Comparison of ENCODE assay signal across 8 cellular contexts in the genomic region with DNA sequence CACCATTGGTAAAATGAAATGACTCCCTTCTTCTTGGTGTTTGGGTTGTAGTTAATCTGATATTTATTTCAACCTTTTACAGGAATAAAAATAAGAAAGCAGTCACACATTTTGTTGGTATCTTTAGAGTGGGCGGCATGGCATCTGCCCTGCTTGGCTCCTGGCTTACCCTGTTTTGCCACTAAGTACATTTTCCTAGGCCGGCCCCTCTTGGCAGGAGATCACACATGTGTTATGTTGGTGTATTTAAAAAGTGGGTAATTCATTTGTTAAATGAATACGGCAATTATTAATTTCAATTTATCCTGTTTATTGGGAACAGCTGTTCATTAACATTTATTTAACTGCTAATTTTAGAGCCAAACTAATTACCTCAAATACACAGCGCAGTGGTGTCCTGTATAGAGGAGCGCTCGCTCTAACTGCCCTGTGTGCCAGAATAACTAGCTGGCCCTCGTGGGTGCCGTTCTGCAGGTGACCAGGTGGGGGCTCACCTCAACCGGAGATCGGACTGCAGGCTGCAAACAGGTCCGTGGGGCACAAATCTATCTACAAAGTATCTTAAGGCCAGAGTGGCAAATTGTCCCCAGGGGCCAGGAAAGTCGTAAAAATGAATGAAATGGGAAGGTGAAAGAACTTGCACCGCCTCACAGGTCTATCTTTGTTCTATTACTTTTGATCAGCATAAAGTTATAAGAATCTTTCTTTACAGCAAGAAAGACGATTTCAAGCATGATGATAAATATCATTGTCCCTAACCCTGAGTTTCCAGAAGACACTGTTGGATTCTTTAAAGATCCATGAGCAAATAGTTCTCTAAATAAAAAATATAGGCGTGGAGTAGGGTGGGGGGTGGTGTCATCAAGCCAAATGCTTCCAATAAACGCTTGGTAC. TPM values are rescaled to one million over a fixed set of nuclear protein-coding genes. Genes with fewer than 3 reads are reported as not detected.
DNase-seq lines count a peak whose midpoint lies in the region; ATAC-seq and TF ChIP-seq lines count a peak whose summit lies in the region.

No MANE protein-coding gene starts in this region.

- intact Hi-C loops in OCI-LY7 (cut with micrococcal nuclease; ENCODE audit: unreplicated experiment) (loop anchor here (1.0 to 10.0 kb wide), 2 partner anchors 424 to 653 kb away; no protein-coding TSS in a partner anchor), testis (cut with DNase I; ENCODE audit: low total_unique reads) (loop anchor here (10.0 kb wide), 1 partner anchor 423 kb away; no protein-coding TSS in a partner anchor)

- H3K4me3 ChIP-seq in OCI-LY7 (ENCODE audit: low read depth, low read length, poor library complexity, severe bottlenecking) (no peak overlapping the region), fibroblast of lung (replicated peaks in 1 of 4; ENCODE audit: control extremely low read depth in 1 of 4, insufficient read depth in 1 of 4, low read depth in 3 of 4, low read length in 4 of 4) (no peak overlapping the region), testis (no peak overlapping the region)

- H3K4me1 Mint-ChIP-seq in activated T-cell treated with anti-CD3 and anti-CD28 coated beads, Interleukin-2, amount 50 U/mL, for 24 hours (ENCODE audit: low read depth): peaks cover 2% of the 10 kb centered on the region

- CTCF ChIA-PET in OCI-LY7 (lab: Charles Lee; ENCODE audit: unreplicated experiment): interaction anchor here (1.2 kb wide), 1 partner anchor 9 kb away, joined by 4 read pairs; no protein-coding TSS in a partner anchor

- peak; percentile 93 for TF ChIP-seq CTCF in OCI-LY7 (conservative IDR thresholded peaks at IDR 0.05; ENCODE audit: low read length)
- peak; percentile 84 to 87 for TF ChIP-seq CTCF in fibroblast of lung (conservative IDR thresholded peaks at IDR 0.05 in 1 of 2, IDR thresholded peaks at IDR 0.05 in 1 of 2; ENCODE audit: low read depth in 1 of 2, low read length in 2 of 2)
- peak; percentile 55 to 73 (median 63) for TF ChIP-seq CTCF in testis (IDR thresholded peaks at IDR 0.05)

- no peak overlapping the region for H3K4me3 Mint-ChIP-seq in activated T-cell treated with anti-CD3 and anti-CD28 coated beads, Interleukin-2, amount 50 U/mL, for 24 hours

- H3K4me1 ChIP-seq in OCI-LY7 (ENCODE audit: insufficient read depth, low read length, poor library complexity, severe bottlenecking): no peaks in the 10 kb centered on the region
- H3K4me1 ChIP-seq in fibroblast of lung (ENCODE audit: control insufficient read depth, extremely low read depth, insufficient read depth, low read length): no peaks in the 10 kb centered on the region
- H3K4me1 ChIP-seq in testis: no peaks in the 10 kb centered on the region

- no peaks in the 10 kb centered on the region for H3K9me2 ChIP-seq in OCI-LY7 (ENCODE audit: insufficient read depth, low read length)

- no peak overlapping the region for H3K27ac Mint-ChIP-seq in activated T-cell treated with anti-CD3 and anti-CD28 coated beads, Interleukin-2, amount 50 U/mL, for 24 hours

- no peak overlapping the region for H2AFZ ChIP-seq in OCI-LY7 (ENCODE audit: low read length)
- H2AFZ ChIP-seq in fibroblast of lung (ENCODE audit: low read length): no peak overlapping the region

- DNase-seq in DMS53 (lab: John Stamatoyannopoulos, UW) (peak; percentile 85), HT-29 (ENCODE audit: low spot score) (peak; percentile 72), OCI-LY7 (ENCODE audit: low spot score) (peak; percentile 55), fibroblast of lung (ENCODE audit: low read depth in 2 of 2) (peak; percentile 57 to 61), occipital lobe (lab: John Stamatoyannopoulos, UW) (peak; percentile 74), testis (peak; percentile 87)
- peak; percentile 79 for DNase-seq in activated T-cell treated with anti-CD3 and anti-CD28 coated beads, Interleukin-2, amount 50 U/mL, for 24 hours

- no TSS peak for BruUV-seq in OCI-LY7 (replicated peaks; lab: Mats Ljungman, UMichigan)

- H3K79me2 ChIP-seq in OCI-LY7 (ENCODE audit: insufficient read depth, low read depth, low read length) (no peaks in the 10 kb centered on the region), fibroblast of lung (ENCODE audit: control insufficient read depth, insufficient read depth, low read length) (no peaks in the 10 kb centered on the region)

- no peak overlapping the region for H3K9ac ChIP-seq in fibroblast of lung (ENCODE audit: insufficient read depth, low read length)

- H4K20me1 ChIP-seq in OCI-LY7 (ENCODE audit: insufficient read depth, low read length) (no peaks in the 10 kb centered on the region), fibroblast of lung (ENCODE audit: control insufficient read depth, extremely low read depth, insufficient read depth, low read length) (no peaks in the 10 kb centered on the region)

- H3K27ac ChIP-seq in OCI-LY7 (ENCODE audit: low read depth, low read length, poor library complexity, severe bottlenecking): no peak overlapping the region
- no peak overlapping the region for H3K27ac ChIP-seq in fibroblast of lung (ENCODE audit: insufficient read depth, low read length)
- H3K27ac ChIP-seq in testis: no peak overlapping the region

- no peaks in the 10 kb centered on the region for H3K9me3 Mint-ChIP-seq in activated T-cell treated with anti-CD3 and anti-CD28 coated beads, Interleukin-2, amount 50 U/mL, for 24 hours

- no peaks in the 10 kb centered on the region for H3K36me3 ChIP-seq in OCI-LY7 (ENCODE audit: insufficient read depth, low read length)
- no peaks in the 10 kb centered on the region for H3K36me3 ChIP-seq in fibroblast of lung (ENCODE audit: control insufficient read depth, insufficient read depth, low read length)
- H3K36me3 ChIP-seq in testis (ENCODE audit: low read depth, missing control alignments): no peaks in the 10 kb centered on the region

- H3K9me3 ChIP-seq in OCI-LY7 (ENCODE audit: low read length) (no peaks in the 10 kb centered on the region), fibroblast of lung (ENCODE audit: control insufficient read depth, insufficient read depth, low read depth, low read length) (no peaks in the 10 kb centered on the region), testis (no peaks in the 10 kb centered on the region)

- H3K27me3 Mint-ChIP-seq in activated T-cell treated with anti-CD3 and anti-CD28 coated beads, Interleukin-2, amount 50 U/mL, for 24 hours: no peaks in the 10 kb centered on the region

- H3K27me3 ChIP-seq in fibroblast of lung (ENCODE audit: control insufficient read depth, insufficient read depth, low read length): no peaks in the 10 kb centered on the region
- H3K27me3 ChIP-seq in testis: no peaks in the 10 kb centered on the region

- peak; percentile 96 for ATAC-seq in GM21447 (IDR thresholded peaks at IDR 0.05; ENCODE audit: unreplicated experiment)

- H3K4me2 ChIP-seq in OCI-LY7 (ENCODE audit: low read length) (no peak overlapping the region), fibroblast of lung (ENCODE audit: extremely low read depth, insufficient read depth, low read length) (no peak overlapping the region)

- H3K36me3 Mint-ChIP-seq in activated T-cell treated with anti-CD3 and anti-CD28 coated beads, Interleukin-2, amount 50 U/mL, for 24 hours (ENCODE audit: low read depth): no peaks in the 10 kb centered on the region

- TF ChIP-seq POLR2A in testis (IDR thresholded peaks at IDR 0.05): no peak

- 24 to 27% methylated on average over 16 of the region's 16 CpGs for WGBS in testis, 2 donors

- POLR2A ChIA-PET in OCI-LY7 (lab: Charles Lee): interaction anchor here (0.5 to 0.8 kb wide), 2 partner anchors 22 to 1094 kb away, joined by 3 to 5 read pairs; no protein-coding TSS in a partner anchor

RNA-seq across cellular contexts. Expression of a gene that starts 26.2 kb away (rescaled TPM):
- total RNA-seq in HT-29 (2014; rRNA removed; shearing (Covaris generic)): not detected in 2 replicates
- total RNA-seq in OCI-LY7 (2014; rRNA removed; shearing (Covaris generic)): not detected in 2 replicates
- total RNA-seq in OCI-LY7 (2022): not detected in 2 replicates
- not detected in 2 replicates for total RNA-seq in fibroblast of lung
- not detected in 2 replicates for polyA plus RNA-seq in fibroblast of lung
- not detected in 2 replicates for polyA plus RNA-seq in fibroblast of lung (2012)
- not detected in 2 replicates for polyA minus RNA-seq in fibroblast of lung (ENCODE audit: low replicate concordance)
- total RNA-seq in occipital lobe: 0.31 TPM
- total RNA-seq in testis: not detected
- not detected for polyA plus RNA-seq in testis (ENCODE audit: insufficient read depth, low read depth, low replicate concordance)
